8 cellular contexts compared by ENCODE assay signal in the genomic region with DNA sequence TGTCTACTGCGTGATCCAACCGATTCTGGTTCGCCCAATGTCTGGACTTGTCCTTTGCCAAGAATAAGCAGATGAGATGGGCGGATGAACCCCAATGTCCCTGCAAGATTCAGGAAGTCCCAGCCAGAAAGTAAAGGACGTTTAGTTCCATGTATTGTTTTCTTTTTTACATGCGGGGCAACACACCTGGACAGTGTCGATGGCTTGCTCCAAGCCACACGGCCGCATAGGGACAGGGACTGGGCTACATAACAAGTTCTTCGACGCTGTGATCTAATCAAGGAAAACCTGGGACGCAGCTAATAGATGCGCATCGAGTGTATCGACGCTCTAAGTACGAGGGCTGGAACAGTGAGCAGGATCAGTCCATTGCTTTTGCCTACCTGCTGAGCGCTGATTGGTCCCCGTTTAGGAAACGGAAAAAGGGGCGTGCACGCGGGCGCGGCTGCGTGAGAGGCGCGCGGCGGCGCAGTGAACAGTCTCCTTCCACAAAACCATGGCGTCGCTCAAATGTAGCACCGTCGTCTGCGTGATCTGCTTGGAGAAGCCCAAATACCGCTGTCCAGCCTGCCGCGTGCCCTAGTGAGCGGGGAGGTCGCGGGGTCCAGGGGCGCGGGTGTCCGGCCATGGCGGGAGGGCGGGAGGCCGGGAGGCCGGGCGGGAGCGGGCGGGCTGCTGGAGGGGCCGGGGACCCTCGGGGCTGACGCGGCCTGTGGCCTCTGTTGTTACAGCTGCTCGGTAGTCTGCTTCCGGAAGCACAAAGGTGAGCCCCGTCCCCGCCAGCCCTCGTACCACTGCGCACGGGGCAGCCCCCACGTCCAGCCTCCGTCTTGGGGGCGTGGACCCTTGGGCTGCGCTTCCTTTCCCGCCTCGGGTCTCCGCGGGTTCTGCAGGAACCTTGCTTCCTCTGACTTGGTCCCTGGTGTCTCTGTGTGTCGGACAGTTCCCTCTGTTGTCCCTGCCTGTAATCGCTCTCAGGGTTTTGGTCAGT. TPM values are rescaled to one million over a fixed set of nuclear protein-coding genes. Genes with fewer than 3 reads are reported as not detected.
DNase-seq lines count a peak whose midpoint lies in the region; ATAC-seq and TF ChIP-seq lines count a peak whose summit lies in the region.

A gene (plus strand): TSS at position 478 of the 991 bp plus-strand sequence. CDS start 19 bp downstream, at position 497.

- peak within 1 kb of the TSS; percentile 99 for H3K27ac Mint-ChIP-seq in stimulated activated naive CD8-positive, alpha-beta T cell treated with anti-CD3 and anti-CD28 coated beads, Interleukin-15, amount 100 ng/mL, for 72 hours

- H3K4me2 ChIP-seq in MM.1S (ENCODE audit: low read depth, low read length) (peak within 1 kb of the TSS; percentile 96), neural cell (ENCODE audit: low read length) (peak within 1 kb of the TSS; percentile 100)

- H3K27me3 ChIP-seq in MM.1S (replicated peaks; ENCODE audit: insufficient read depth, low read length) (peaks cover 10% of the 10 kb centered on the region), neural cell (ENCODE audit: insufficient read depth, low read depth, low read length) (peaks cover 17% of the 10 kb centered on the region)

- H3K4me3 Mint-ChIP-seq in stimulated activated naive CD8-positive, alpha-beta T cell treated with anti-CD3 and anti-CD28 coated beads, Interleukin-15, amount 100 ng/mL, for 72 hours = peak within 1 kb of the TSS; percentile 94 to 97

- H3K4me1 Mint-ChIP-seq in stimulated activated naive CD8-positive, alpha-beta T cell treated with anti-CD3 and anti-CD28 coated beads, Interleukin-15, amount 100 ng/mL, for 72 hours = peaks cover 72% of the 10 kb centered on the region

- ATAC-seq in stimulated activated naive CD8-positive, alpha-beta T cell treated with anti-CD3 and anti-CD28 coated beads, Interleukin-15, amount 100 ng/mL, for 72 hours = peak; percentile 95

- H4K20me1 ChIP-seq in MM.1S (ENCODE audit: insufficient read depth, low read length) (no peaks in the 10 kb centered on the region; the same call in 1 of the 2 replicates), neural cell (ENCODE audit: insufficient read depth) (no peaks in the 10 kb centered on the region)

- peak; percentile 54 for TF ChIP-seq EP300 in neural cell (conservative IDR thresholded peaks at IDR 0.05; ENCODE audit: poor library complexity, severe bottlenecking)

- peaks cover 24% of the 10 kb centered on the region for H3K27me3 Mint-ChIP-seq in stimulated activated naive CD8-positive, alpha-beta T cell treated with anti-CD3 and anti-CD28 coated beads, Interleukin-15, amount 100 ng/mL, for 72 hours

- H3K27ac ChIP-seq in MM.1S (ENCODE audit: low read length) (peak within 1 kb of the TSS; percentile 21; the same call in 1 of the 2 replicates), neural cell (ENCODE audit: low read length) (peak within 1 kb of the TSS; percentile 70)

- DNase-seq in HCEC 1CT (peak; percentile 93), MM.1S (peak; percentile 96), SHP77 treated with DMSO at 0.1 percent for 48 hours (lab: John Stamatoyannopoulos, UW) (peak; percentile 94), fibroblast of villous mesenchyme (ENCODE audit: low read depth) (peak; percentile 93)
- DNase-seq in activated effector memory CD4-positive, alpha-beta T cell treated with anti-CD3 and anti-CD28 coated beads, Interleukin-2, amount 50 U/mL, for 16 hours = peak; percentile 96
- DNase-seq in stimulated activated naive CD8-positive, alpha-beta T cell treated with anti-CD3 and anti-CD28 coated beads, Interleukin-15, amount 100 ng/mL, for 72 hours = peak; percentile 87 to 92

- H3K9ac ChIP-seq in ES-I3 (ENCODE audit: low read depth, low read length) (peak within 1 kb of the TSS; percentile 90), MM.1S (ENCODE audit: low read length) (peak within 1 kb of the TSS; percentile 70), neural cell (ENCODE audit: low read length) (peak within 1 kb of the TSS; percentile 80)

- H3K4me3 ChIP-seq in MM.1S (ENCODE audit: low read length) (peak within 1 kb of the TSS; percentile 93), fibroblast of villous mesenchyme (ENCODE audit: low read depth, low read length) (peak within 1 kb of the TSS; percentile 90), neural cell (ENCODE audit: low read length) (peak within 1 kb of the TSS; percentile 94)

- no peaks in the 10 kb centered on the region for H3F3A ChIP-seq in MM.1S (ENCODE audit: insufficient read depth, low read length)
- H3F3A ChIP-seq in neural cell (ENCODE audit: insufficient read depth, low read length, poor library complexity, severe bottlenecking) = no peaks in the 10 kb centered on the region

- H3K9me3 ChIP-seq in ES-I3 (ENCODE audit: control insufficient read depth, insufficient read depth, low read length) (0 out of 2 replicates have a peak, but pooled peaks cover 4% of the 10 kb centered on the region), MM.1S (replicated peaks; ENCODE audit: insufficient read depth, low read length) (no peaks in the 10 kb centered on the region), neural cell (ENCODE audit: low read length) (no peaks in the 10 kb centered on the region)

- TF ChIP-seq RAD21 in neural cell (conservative IDR thresholded peaks at IDR 0.05) = no peak

- H3K9me3 Mint-ChIP-seq in stimulated activated naive CD8-positive, alpha-beta T cell treated with anti-CD3 and anti-CD28 coated beads, Interleukin-15, amount 100 ng/mL, for 72 hours = no peaks in the 10 kb centered on the region

- 0 out of 2 replicates have a peak, but pooled peaks cover 5% of the 10 kb centered on the region for H3K4me1 ChIP-seq in ES-I3 (ENCODE audit: insufficient read depth, low read length)
- H3K4me1 ChIP-seq in MM.1S (ENCODE audit: low read length) = peaks cover 4% of the 10 kb centered on the region; the same call in 1 of the 2 replicates

- no peak for TF ChIP-seq CTCF in MM.1S (IDR thresholded peaks at IDR 0.05; ENCODE audit: low read length)
- TF ChIP-seq CTCF in fibroblast of villous mesenchyme (IDR thresholded peaks at IDR 0.05; ENCODE audit: insufficient read depth, low read depth, low read length) = no peak
- TF ChIP-seq CTCF in neural cell (IDR thresholded peaks at IDR 0.05; ENCODE audit: poor library complexity, severe bottlenecking) = peak; percentile 12

- peak within 1 kb of the TSS; percentile 95 for H2AFZ ChIP-seq in MM.1S (ENCODE audit: low read length)
- H2AFZ ChIP-seq in neural cell (ENCODE audit: low read depth, low read length) = peak within 1 kb of the TSS; percentile 99

- H3K9me2 ChIP-seq in MM.1S (replicated peaks; ENCODE audit: insufficient read depth, low read length) (no peaks in the 10 kb centered on the region), neural cell (ENCODE audit: insufficient read depth, low read length) (no peaks in the 10 kb centered on the region)

- H3K36me3 ChIP-seq in ES-I3 (ENCODE audit: insufficient read depth, low read length) = peaks cover 3% of the 10 kb centered on the region; the same call in 1 of the 2 replicates
- no peaks in the 10 kb centered on the region for H3K36me3 ChIP-seq in MM.1S (replicated peaks; ENCODE audit: insufficient read depth, low read length)
- H3K36me3 ChIP-seq in neural cell (ENCODE audit: insufficient read depth, low read length) = no peaks in the 10 kb centered on the region

- H3K79me2 ChIP-seq in MM.1S (ENCODE audit: low read length) (peaks cover 48% of the 10 kb centered on the region), neural cell (replicated peaks; ENCODE audit: insufficient read depth, low read length) (peaks cover 46% of the 10 kb centered on the region)

TF ChIP-seq in neural cell, 6 proteins besides CTCF, POLR2A, EP300 and RAD21:
- peak; percentile 88 for TF ChIP-seq MXI1 (conservative IDR thresholded peaks at IDR 0.05; ENCODE audit: poor library complexity, severe bottlenecking)
- peak; percentile 93 for TF ChIP-seq POLR2AphosphoS5 (IDR thresholded peaks at IDR 0.05)
- TF ChIP-seq TAF1 (IDR thresholded peaks at IDR 0.05; ENCODE audit: low read depth) = peak; percentile 78
- TF ChIP-seq SMC3 (conservative IDR thresholded peaks at IDR 0.05; ENCODE audit: poor library complexity) = peak; percentile 52
- TF ChIP-seq, protein P1, sequence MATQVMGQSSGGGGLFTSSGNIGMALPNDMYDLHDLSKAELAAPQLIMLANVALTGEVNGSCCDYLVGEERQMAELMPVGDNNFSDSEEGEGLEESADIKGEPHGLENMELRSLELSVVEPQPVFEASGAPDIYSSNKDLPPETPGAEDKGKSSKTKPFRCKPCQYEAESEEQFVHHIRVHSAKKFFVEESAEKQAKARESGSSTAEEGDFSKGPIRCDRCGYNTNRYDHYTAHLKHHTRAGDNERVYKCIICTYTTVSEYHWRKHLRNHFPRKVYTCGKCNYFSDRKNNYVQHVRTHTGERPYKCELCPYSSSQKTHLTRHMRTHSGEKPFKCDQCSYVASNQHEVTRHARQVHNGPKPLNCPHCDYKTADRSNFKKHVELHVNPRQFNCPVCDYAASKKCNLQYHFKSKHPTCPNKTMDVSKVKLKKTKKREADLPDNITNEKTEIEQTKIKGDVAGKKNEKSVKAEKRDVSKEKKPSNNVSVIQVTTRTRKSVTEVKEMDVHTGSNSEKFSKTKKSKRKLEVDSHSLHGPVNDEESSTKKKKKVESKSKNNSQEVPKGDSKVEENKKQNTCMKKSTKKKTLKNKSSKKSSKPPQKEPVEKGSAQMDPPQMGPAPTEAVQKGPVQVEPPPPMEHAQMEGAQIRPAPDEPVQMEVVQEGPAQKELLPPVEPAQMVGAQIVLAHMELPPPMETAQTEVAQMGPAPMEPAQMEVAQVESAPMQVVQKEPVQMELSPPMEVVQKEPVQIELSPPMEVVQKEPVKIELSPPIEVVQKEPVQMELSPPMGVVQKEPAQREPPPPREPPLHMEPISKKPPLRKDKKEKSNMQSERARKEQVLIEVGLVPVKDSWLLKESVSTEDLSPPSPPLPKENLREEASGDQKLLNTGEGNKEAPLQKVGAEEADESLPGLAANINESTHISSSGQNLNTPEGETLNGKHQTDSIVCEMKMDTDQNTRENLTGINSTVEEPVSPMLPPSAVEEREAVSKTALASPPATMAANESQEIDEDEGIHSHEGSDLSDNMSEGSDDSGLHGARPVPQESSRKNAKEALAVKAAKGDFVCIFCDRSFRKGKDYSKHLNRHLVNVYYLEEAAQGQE (IDR thresholded peaks at IDR 0.05; ENCODE audit: borderline replicate concordance) = peak; percentile 93
- TF ChIP-seq EZH2 (IDR thresholded peaks at IDR 0.05; ENCODE audit: borderline replicate concordance, insufficient read depth, low read length, poor library complexity, severe bottlenecking) = no peak

RNA-seq across cellular contexts. Expression of the gene that starts here (rescaled TPM):
- 15.5 and 17.7 TPM in 2 replicates for total RNA-seq in fibroblast of villous mesenchyme
- 196 and 226 TPM in 2 replicates for polyA plus RNA-seq in neural cell
- polyA minus RNA-seq in neural cell = 66.7 and 91.3 TPM in 2 replicates

Comparison
In these comparisons a context has a peak if more than half of its experiments do, and no peak if none do; other contexts are left out.
1. Peak in every context shown above with its lines: DNase-seq, ATAC-seq, H3K4me3 ChIP-seq and H3K27ac ChIP-seq.